In the genomic region with DNA sequence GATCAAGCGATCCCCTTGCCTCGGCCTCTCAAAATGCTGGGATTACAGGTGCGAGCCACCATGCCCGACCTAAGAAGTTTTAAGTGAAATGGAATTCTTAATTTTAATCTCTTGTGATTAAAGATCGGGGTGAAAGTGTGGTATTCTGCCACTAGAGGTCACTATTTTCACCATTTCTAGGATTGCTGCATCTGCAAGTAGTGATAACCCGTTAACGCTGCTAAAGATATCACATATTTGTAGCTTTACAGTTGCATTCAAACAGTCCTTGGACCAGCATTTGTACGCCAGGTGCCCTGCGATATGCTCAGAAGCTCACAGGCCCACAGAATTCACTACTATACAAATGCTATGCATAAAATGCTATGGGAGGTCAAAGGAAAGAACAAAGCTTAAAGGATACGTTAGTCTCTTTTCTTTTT, we compare ENCODE assay signal across 8 cellular contexts. TPM values are rescaled to one million over a fixed set of nuclear protein-coding genes. Genes with fewer than 3 reads are reported as not detected.
DNase-seq lines count a peak whose midpoint lies in the region; ATAC-seq and TF ChIP-seq lines count a peak whose summit lies in the region.

No MANE protein-coding gene starts in this region.

- DNase-seq in AG10803 (ENCODE audit: low read depth) (peak; percentile 62), NCI-H2171 (lab: John Stamatoyannopoulos, UW) (peak; percentile 42), glutamatergic neuron (no peak), retinal pigment epithelial cell (ENCODE audit: low read depth) (no peak)
- DNase-seq in activated CD8-positive, alpha-beta T cell treated with anti-CD3 and anti-CD28 coated beads for 36 hours: peak; percentile 9

- H3K4me3 Mint-ChIP-seq in activated CD8-positive, alpha-beta T cell treated with anti-CD3 and anti-CD28 coated beads for 36 hours: no peak overlapping the region
- no peak overlapping the region for H3K4me3 Mint-ChIP-seq in glutamatergic neuron (ENCODE audit: unreplicated experiment)

- TF ChIP-seq CTCF in AG10803 (conservative IDR thresholded peaks at IDR 0.05; ENCODE audit: low read length): peak; percentile 74
- TF ChIP-seq CTCF in GM12872 (IDR thresholded peaks at IDR 0.05; ENCODE audit: insufficient read depth, low read depth, low read length): peak; percentile 64; the same call in 2 of the 3 replicates
- peak; percentile 74 for TF ChIP-seq CTCF in activated CD8-positive, alpha-beta T cell treated with anti-CD3 and anti-CD28 coated beads for 36 hours (IDR thresholded peaks at IDR 0.05)
- peak; percentile 89 for TF ChIP-seq CTCF in glutamatergic neuron (IDR thresholded peaks at IDR 0.05; ENCODE audit: partially characterized antibody, unreplicated experiment)
- peak; percentile 60 for TF ChIP-seq CTCF in retinal pigment epithelial cell (conservative IDR thresholded peaks at IDR 0.05; ENCODE audit: low read depth, low read length)

- no peaks in the 10 kb centered on the region for H3K36me3 Mint-ChIP-seq in activated CD8-positive, alpha-beta T cell treated with anti-CD3 and anti-CD28 coated beads for 36 hours (ENCODE audit: low read depth)
- no peaks in the 10 kb centered on the region for H3K36me3 Mint-ChIP-seq in glutamatergic neuron (ENCODE audit: unreplicated experiment)

- H3K4me3 ChIP-seq in AG10803 (ENCODE audit: low read length) (no peak overlapping the region), retinal pigment epithelial cell (ENCODE audit: low read length) (no peak overlapping the region)

- CTCF ChIA-PET in activated CD8-positive, alpha-beta T cell treated with anti-CD3 and anti-CD28 coated beads for 36 hours (lab: Charles Lee): interaction anchor here (0.6 to 3.5 kb wide), 68 partner anchors 8 to 500 kb away, joined by 3 to 38 read pairs (median 4); a partner anchor contains a TSS

- POLR2A ChIA-PET in activated CD8-positive, alpha-beta T cell treated with anti-CD3 and anti-CD28 coated beads for 36 hours (lab: Charles Lee): interaction anchor here (0.6 kb wide), 1 partner anchor 290 kb away, joined by 3 read pairs; no protein-coding TSS in a partner anchor

- peak; percentile 75 for ATAC-seq in activated CD8-positive, alpha-beta T cell treated with anti-CD3 and anti-CD28 coated beads for 36 hours
- ATAC-seq in GM21786 (IDR thresholded peaks at IDR 0.05; ENCODE audit: unreplicated experiment): no peak
- no peak for ATAC-seq in HG02759 (IDR thresholded peaks at IDR 0.05; ENCODE audit: unreplicated experiment)

- intact Hi-C loops in activated CD8-positive, alpha-beta T cell treated with anti-CD3 and anti-CD28 coated beads for 36 hours (cut with micrococcal nuclease): loop anchor here (5.0 kb wide), 1 partner anchor 159 kb away; no protein-coding TSS in a partner anchor

- peaks cover 2% of the 10 kb centered on the region for H3K4me1 Mint-ChIP-seq in activated CD8-positive, alpha-beta T cell treated with anti-CD3 and anti-CD28 coated beads for 36 hours (ENCODE audit: low read depth)
- H3K4me1 Mint-ChIP-seq in glutamatergic neuron (ENCODE audit: low read depth, unreplicated experiment): no peaks in the 10 kb centered on the region

- no peaks in the 10 kb centered on the region for H3K9me3 Mint-ChIP-seq in activated CD8-positive, alpha-beta T cell treated with anti-CD3 and anti-CD28 coated beads for 36 hours
- H3K9me3 Mint-ChIP-seq in glutamatergic neuron (ENCODE audit: unreplicated experiment): no peaks in the 10 kb centered on the region

- H3K27ac Mint-ChIP-seq in activated CD8-positive, alpha-beta T cell treated with anti-CD3 and anti-CD28 coated beads for 36 hours: no peak overlapping the region
- H3K27ac Mint-ChIP-seq in glutamatergic neuron (ENCODE audit: unreplicated experiment): no peak overlapping the region

- no peaks in the 10 kb centered on the region for H3K27me3 Mint-ChIP-seq in activated CD8-positive, alpha-beta T cell treated with anti-CD3 and anti-CD28 coated beads for 36 hours
- H3K27me3 Mint-ChIP-seq in glutamatergic neuron (ENCODE audit: unreplicated experiment): no peaks in the 10 kb centered on the region

RNA-seq across cellular contexts. Expression of a gene that starts 19.3 kb away (rescaled TPM):
- under 1 TPM; 0.45 to 0.61 TPM for total RNA-seq in activated CD8-positive, alpha-beta T cell treated with anti-CD3 and anti-CD28 coated beads for 36 hours
- 0.78 TPM for total RNA-seq in glutamatergic neuron (ENCODE audit: unreplicated experiment)

RNA-seq across cellular contexts. Expression of a gene that starts 41.1 kb away (rescaled TPM):
- total RNA-seq in activated CD8-positive, alpha-beta T cell treated with anti-CD3 and anti-CD28 coated beads for 36 hours: 10 to 100 TPM; 56.3 to 57.2 TPM
- total RNA-seq in glutamatergic neuron (ENCODE audit: unreplicated experiment): 42.7 TPM

RNA-seq across cellular contexts. Expression of a gene that starts 41.6 kb away (rescaled TPM):
- 10 to 100 TPM; 22.8 to 22.9 TPM for total RNA-seq in activated CD8-positive, alpha-beta T cell treated with anti-CD3 and anti-CD28 coated beads for 36 hours
- 19.3 TPM for total RNA-seq in glutamatergic neuron (ENCODE audit: unreplicated experiment)

Comparison
In these comparisons a context has a peak if more than half of its experiments do, and no peak if none do; other contexts are left out.
1. DNase-seq: peak in AG10803 (single experiment), NCI-H2171 (single experiment) and activated CD8-positive, alpha-beta T cell treated with anti-CD3 and anti-CD28 coated beads for 36 hours (single experiment); none in glutamatergic neuron (single experiment) and retinal pigment epithelial cell (single experiment).
2. Peak in every context shown above with its lines, with median percentiles within 50 percentile points of each other: CTCF ChIP-seq.